In the genomic region with DNA sequence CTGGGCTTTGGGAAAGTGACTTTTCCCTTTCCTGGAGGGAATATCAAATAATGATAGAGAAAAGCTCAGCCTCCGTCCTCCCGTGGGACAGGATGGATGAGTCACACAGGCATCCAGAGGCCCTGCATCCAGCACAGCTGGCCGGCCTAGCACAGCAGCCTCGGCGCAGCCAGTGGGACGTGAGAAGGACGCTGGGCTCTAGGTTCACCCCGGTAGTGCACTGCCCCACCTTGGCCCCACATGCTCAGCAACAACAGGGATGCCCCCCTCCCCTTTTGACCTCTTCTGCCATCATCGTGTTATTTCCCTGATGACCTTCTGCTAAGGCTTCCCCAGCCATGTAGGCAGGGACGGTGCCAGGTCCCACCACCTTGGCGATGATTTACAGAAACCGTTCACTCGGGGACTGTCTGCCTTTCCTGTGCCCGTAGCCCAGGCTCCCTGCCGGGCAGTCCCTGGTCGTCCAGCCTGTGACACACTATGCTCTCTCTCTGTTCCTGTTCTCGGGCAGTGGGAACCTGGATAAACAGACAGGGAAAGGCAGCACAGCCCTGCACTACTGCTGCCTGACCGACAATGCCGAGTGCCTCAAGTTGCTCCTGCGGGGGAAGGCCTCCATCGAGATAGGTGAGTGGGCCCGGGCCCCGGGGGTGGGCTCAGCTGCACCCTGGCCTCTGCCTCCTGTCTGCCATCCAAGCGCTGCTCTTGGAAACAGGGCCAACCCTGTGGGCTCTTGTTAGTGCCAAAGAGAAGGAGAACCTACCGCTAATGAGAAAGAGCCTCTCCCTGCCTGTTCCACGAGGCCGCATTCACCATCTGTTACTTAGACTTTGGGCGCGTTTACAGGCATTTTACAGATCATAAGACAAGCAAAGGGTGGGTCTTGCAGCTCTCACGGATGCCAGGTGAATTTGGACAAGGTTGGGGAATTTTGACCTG, we compare ENCODE assay signal across 10 cellular contexts. TPM values are rescaled to one million over a fixed set of nuclear protein-coding genes. Genes with fewer than 3 reads are reported as not detected.
A peak's percentile ranks its signal among the peaks of the same experiment; 100 is the strongest.
DNase-seq lines count a peak whose midpoint lies in the region; FAIRE-seq and TF ChIP-seq lines count a peak whose summit lies in the region.
"Had no signal": no experiment of that assay in that cellular context is flagged by ENCODE, and none has a peak within 500 bp of the region (broad histone marks: within the 10 kb centered on the region; RNA-seq: fewer than 3 reads in every experiment).

No MANE protein-coding gene starts in this region.

- H3K9me1 ChIP-seq in endothelial cell of umbilical vein (replicated peaks; ENCODE audit: control insufficient read depth, extremely low read depth, insufficient read depth, low read length) = no peaks in the 10 kb centered on the region

- H3K4me1 Mint-ChIP-seq in activated CD4-positive, alpha-beta T cell treated with anti-CD3 and anti-CD28 coated beads, Interleukin-2, amount 10 ng/mL, durations not matched to agents 24 days and 14 days = no peaks in the 10 kb centered on the region

- FAIRE-seq in endothelial cell of umbilical vein (lab: Jason Lieb, UNC) = peak; percentile 94
- FAIRE-seq in small intestine (lab: Jason Lieb, UNC) = no peak

- dilution Hi-C loops in endothelial cell of umbilical vein (cut with MboI; ENCODE audit: extremely low pct_ligation_motif_present, low sequenced_read_pairs) = no loop called here

- no peak overlapping the region for H3K4me3 Mint-ChIP-seq in activated CD4-positive, alpha-beta T cell treated with anti-CD3 and anti-CD28 coated beads, Interleukin-2, amount 10 ng/mL, durations not matched to agents 24 days and 14 days

- no peaks in the 10 kb centered on the region for H3K79me2 ChIP-seq in endothelial cell of umbilical vein (ENCODE audit: control insufficient read depth, insufficient read depth, low read length)

- no peaks in the 10 kb centered on the region for H3K9me3 Mint-ChIP-seq in activated CD4-positive, alpha-beta T cell treated with anti-CD3 and anti-CD28 coated beads, Interleukin-2, amount 10 ng/mL, durations not matched to agents 24 days and 14 days

- H3K36me3 Mint-ChIP-seq in activated CD4-positive, alpha-beta T cell treated with anti-CD3 and anti-CD28 coated beads, Interleukin-2, amount 10 ng/mL, durations not matched to agents 24 days and 14 days (ENCODE audit: low read depth) = no peaks in the 10 kb centered on the region

- DNase-seq in AG20443 (ENCODE audit: low spot score) = peak; percentile 92
- peak; percentile 19 for DNase-seq in NCI-H82 treated with DMSO at 0.1 percent for 48 hours (lab: John Stamatoyannopoulos, UW; ENCODE audit: unreplicated experiment)
- DNase-seq in endothelial cell of umbilical vein (ENCODE audit: low read depth, low spot score) = peak; percentile 60
- DNase-seq in myocyte (ENCODE audit: low read depth) = peak; percentile 79
- DNase-seq in stimulated activated CD4-positive, alpha-beta T cell treated with anti-CD3 and anti-CD28 coated beads, Interleukin-4, amount 100 ng/mL, for 24 hours = no peak
- no peak for DNase-seq in effector CD4-positive, alpha-beta T cell
- no peak for DNase-seq in small intestine
- DNase-seq in activated CD4-positive, alpha-beta T cell treated with anti-CD3 and anti-CD28 coated beads, Interleukin-2, amount 10 ng/mL, durations not matched to agents 24 days and 14 days = no peak
- DNase-seq: cortex of kidney, DND-41 had no signal

- H3K36me3 ChIP-seq in endothelial cell of umbilical vein (ENCODE audit: control insufficient read depth in 2 of 2, extremely low read depth in 1 of 2, insufficient read depth in 2 of 2, low read length in 2 of 2) (peaks cover 9 to 35% of the 10 kb centered on the region in 2 experiments), small intestine (ENCODE audit: control insufficient read depth in 2 of 2, insufficient read depth in 2 of 2, low read length in 2 of 2) (peaks cover 0 to 10% of the 10 kb centered on the region in 2 donors)

- TF ChIP-seq CTCF in endothelial cell of umbilical vein (IDR thresholded peaks at IDR 0.05; ENCODE audit: extremely low read depth in 1 of 2, insufficient read depth in 1 of 2, low read depth in 1 of 2, low read length in 2 of 2) = no peak

- peak overlapping the region; percentile 7 for H3K9ac ChIP-seq in endothelial cell of umbilical vein (replicated peaks; ENCODE audit: extremely low read depth, insufficient read depth, low read length)

- no peak for TF ChIP-seq POLR2A in endothelial cell of umbilical vein (IDR thresholded peaks at IDR 0.05; ENCODE audit: low read depth, low read length)

- H3K9me3 ChIP-seq in endothelial cell of umbilical vein (replicated peaks; ENCODE audit: control insufficient read depth, insufficient read depth, low read length) = no peaks in the 10 kb centered on the region
- no peaks in the 10 kb centered on the region for H3K9me3 ChIP-seq in small intestine (ENCODE audit: control insufficient read depth, low read depth)

- POLR2A ChIA-PET in endothelial cell of umbilical vein (lab: Charles Lee) = no interaction called here

- H3K27me3 ChIP-seq in endothelial cell of umbilical vein (ENCODE audit: control insufficient read depth in 2 of 2, insufficient read depth in 2 of 2, low read length in 2 of 2) (no peaks in the 10 kb centered on the region), small intestine (ENCODE audit: control insufficient read depth in 2 of 2, insufficient read depth in 2 of 2, low read length in 2 of 2) (no peaks in the 10 kb centered on the region)

- peaks cover 12% of the 10 kb centered on the region for H3K4me1 ChIP-seq in endothelial cell of umbilical vein (ENCODE audit: control insufficient read depth, extremely low read depth, insufficient read depth, low read length)
- no peaks in the 10 kb centered on the region for H3K4me1 ChIP-seq in small intestine (ENCODE audit: control insufficient read depth in 2 of 2, insufficient read depth in 1 of 2, low read depth in 1 of 2, low read length in 1 of 2)

- peak overlapping the region; percentile 73 for H3K27ac ChIP-seq in endothelial cell of umbilical vein (ENCODE audit: insufficient read depth, low read depth, low read length)
- peak overlapping the region in 1 of 2 donors; percentile 36 for H3K27ac ChIP-seq in small intestine (ENCODE audit: low read depth in 1 of 2, low read length in 1 of 2)

- no peak overlapping the region for H3K27ac Mint-ChIP-seq in activated CD4-positive, alpha-beta T cell treated with anti-CD3 and anti-CD28 coated beads, Interleukin-2, amount 10 ng/mL, durations not matched to agents 24 days and 14 days

- 81 to 89% (median 87%) methylated on average over 29 to 30 of the region's 30 CpGs for WGBS in small intestine, 3 donors

- CTCF ChIA-PET in endothelial cell of umbilical vein (lab: Charles Lee) = interaction anchor here (0.8 to 1.3 kb wide), 3 partner anchors 14 to 236 kb away, joined by 3 to 5 read pairs (median 5); no protein-coding TSS in a partner anchor

- BruUV-seq in endothelial cell of umbilical vein (replicated peaks; lab: Mats Ljungman, UMichigan) = no TSS peak

- no peak overlapping the region for H3K4me2 ChIP-seq in endothelial cell of umbilical vein (ENCODE audit: insufficient read depth, low read length)

- no peak overlapping the region for H3K4me3 ChIP-seq in endothelial cell of umbilical vein (replicated peaks in 1 of 3; ENCODE audit: insufficient read depth in 1 of 3, low read depth in 1 of 3, low read length in 3 of 3)
- H3K4me3 ChIP-seq in small intestine (ENCODE audit: low read depth in 1 of 2, low read length in 2 of 2) = no peak overlapping the region

- H4K20me1 ChIP-seq in endothelial cell of umbilical vein (replicated peaks; ENCODE audit: control insufficient read depth, extremely low read depth, insufficient read depth, low read length) = no peaks in the 10 kb centered on the region

- no peak overlapping the region for H2AFZ ChIP-seq in endothelial cell of umbilical vein (ENCODE audit: low read depth, low read length)

- peaks cover 7% of the 10 kb centered on the region for H3K27me3 Mint-ChIP-seq in activated CD4-positive, alpha-beta T cell treated with anti-CD3 and anti-CD28 coated beads, Interleukin-2, amount 10 ng/mL, durations not matched to agents 24 days and 14 days

- intact Hi-C loops in endothelial cell of umbilical vein (cut with micrococcal nuclease) = loop anchor here (2.0 kb wide), 1 partner anchor 236 kb away; no protein-coding TSS in a partner anchor
- intact Hi-C loops in activated CD4-positive, alpha-beta T cell treated with anti-CD3 and anti-CD28 coated beads, Interleukin-2, amount 10 ng/mL, durations not matched to agents 24 days and 14 days (cut with micrococcal nuclease) = no loop called here

TF ChIP-seq in endothelial cell of umbilical vein, 7 proteins besides CTCF, POLR2A, EP300 and RAD21 (continues in another document):
- TF ChIP-seq FOS (IDR thresholded peaks at IDR 0.05; ENCODE audit: borderline replicate concordance, insufficient read depth, low read length) (peak; percentile 89), POLR2AphosphoS5 (IDR thresholded peaks at IDR 0.05; ENCODE audit: insufficient read depth, low read depth, low read length) (peak; percentile 37)

RNA-seq across cellular contexts. Expression of gene ITGB1BP1, which starts 44.6 kb away (rescaled TPM):
- total RNA-seq in endothelial cell of umbilical vein (95.5 and 170 TPM in 2 replicates), myocyte (45.9 and 47.4 TPM in 2 replicates)
- polyA plus RNA-seq in endothelial cell of umbilical vein (43.3 and 45.0 TPM in 2 replicates), small intestine (10 to 100 TPM; 30.6 to 50.8 (median 38.1) TPM)
- 77.1 and 81.9 TPM in 2 replicates for polyA plus RNA-seq in endothelial cell of umbilical vein (2011; cell fraction: cytosol; rRNA removed)
- polyA plus RNA-seq in endothelial cell of umbilical vein (2011; cell fraction: nucleus; rRNA removed) = 60.3 and 66.0 TPM in 2 replicates
- polyA plus RNA-seq in endothelial cell of umbilical vein (2012) = 135 and 188 TPM in 2 replicates
- 22.1 and 25.2 TPM in 2 replicates for polyA minus RNA-seq in endothelial cell of umbilical vein
- 55.0 TPM for polyA minus RNA-seq in endothelial cell of umbilical vein (2011; cell fraction: cytosol; rRNA and poly(A)+ RNA removed)
- polyA minus RNA-seq in endothelial cell of umbilical vein (2011; cell fraction: nucleus; rRNA and poly(A)+ RNA removed) = 11.1 and 14.7 TPM in 2 replicates
- 186 TPM for polyA plus RNA-seq in myocyte (2012)
- total RNA-seq in activated CD4-positive, alpha-beta T cell treated with anti-CD3 and anti-CD28 coated beads, Interleukin-2, amount 10 ng/mL, durations not matched to agents 24 days and 14 days = 121 and 131 TPM in 2 replicates

RNA-seq across cellular contexts. Expression of gene CPSF3, which starts 44.8 kb away (rescaled TPM):
- 35.6 and 37.1 TPM in 2 replicates for total RNA-seq in endothelial cell of umbilical vein
- polyA plus RNA-seq in endothelial cell of umbilical vein = 12.2 and 13.7 TPM in 2 replicates
- 22.7 and 23.4 TPM in 2 replicates for polyA plus RNA-seq in endothelial cell of umbilical vein (2011; cell fraction: cytosol; rRNA removed)
- 37.7 and 44.9 TPM in 2 replicates for polyA plus RNA-seq in endothelial cell of umbilical vein (2011; cell fraction: nucleus; rRNA removed)
- 46.4 and 56.3 TPM in 2 replicates for polyA plus RNA-seq in endothelial cell of umbilical vein (2012)
- polyA minus RNA-seq in endothelial cell of umbilical vein = 16.1 and 19.1 TPM in 2 replicates
- polyA minus RNA-seq in endothelial cell of umbilical vein (2011; cell fraction: cytosol; rRNA and poly(A)+ RNA removed) = 30.6 TPM
- polyA minus RNA-seq in endothelial cell of umbilical vein (2011; cell fraction: nucleus; rRNA and poly(A)+ RNA removed) = 19.9 and 20.3 TPM in 2 replicates
- 44.0 and 45.3 TPM in 2 replicates for total RNA-seq in myocyte
- polyA plus RNA-seq in myocyte (2012) = 22.4 TPM
- 10 to 100 TPM; 11.1 to 21.7 (median 15.2) TPM for polyA plus RNA-seq in small intestine
- 81.4 TPM in 2 replicates for total RNA-seq in activated CD4-positive, alpha-beta T cell treated with anti-CD3 and anti-CD28 coated beads, Interleukin-2, amount 10 ng/mL, durations not matched to agents 24 days and 14 days

Comparison
In these comparisons a context has a peak if more than half of its experiments do, and no peak if none do; other contexts are left out.
1. DNase-seq: peak in AG20443 (single experiment), NCI-H82 treated with DMSO at 0.1 percent for 48 hours (single experiment), endothelial cell of umbilical vein (single experiment) and myocyte (single experiment); none in stimulated activated CD4-positive, alpha-beta T cell treated with anti-CD3 and anti-CD28 coated beads, Interleukin-4, amount 100 ng/mL, for 24 hours (single experiment), effector CD4-positive, alpha-beta T cell (single experiment), small intestine (single experiment) and activated CD4-positive, alpha-beta T cell treated with anti-CD3 and anti-CD28 coated beads, Interleukin-2, amount 10 ng/mL, durations not matched to agents 24 days and 14 days (single experiment).